In the genomic region with DNA sequence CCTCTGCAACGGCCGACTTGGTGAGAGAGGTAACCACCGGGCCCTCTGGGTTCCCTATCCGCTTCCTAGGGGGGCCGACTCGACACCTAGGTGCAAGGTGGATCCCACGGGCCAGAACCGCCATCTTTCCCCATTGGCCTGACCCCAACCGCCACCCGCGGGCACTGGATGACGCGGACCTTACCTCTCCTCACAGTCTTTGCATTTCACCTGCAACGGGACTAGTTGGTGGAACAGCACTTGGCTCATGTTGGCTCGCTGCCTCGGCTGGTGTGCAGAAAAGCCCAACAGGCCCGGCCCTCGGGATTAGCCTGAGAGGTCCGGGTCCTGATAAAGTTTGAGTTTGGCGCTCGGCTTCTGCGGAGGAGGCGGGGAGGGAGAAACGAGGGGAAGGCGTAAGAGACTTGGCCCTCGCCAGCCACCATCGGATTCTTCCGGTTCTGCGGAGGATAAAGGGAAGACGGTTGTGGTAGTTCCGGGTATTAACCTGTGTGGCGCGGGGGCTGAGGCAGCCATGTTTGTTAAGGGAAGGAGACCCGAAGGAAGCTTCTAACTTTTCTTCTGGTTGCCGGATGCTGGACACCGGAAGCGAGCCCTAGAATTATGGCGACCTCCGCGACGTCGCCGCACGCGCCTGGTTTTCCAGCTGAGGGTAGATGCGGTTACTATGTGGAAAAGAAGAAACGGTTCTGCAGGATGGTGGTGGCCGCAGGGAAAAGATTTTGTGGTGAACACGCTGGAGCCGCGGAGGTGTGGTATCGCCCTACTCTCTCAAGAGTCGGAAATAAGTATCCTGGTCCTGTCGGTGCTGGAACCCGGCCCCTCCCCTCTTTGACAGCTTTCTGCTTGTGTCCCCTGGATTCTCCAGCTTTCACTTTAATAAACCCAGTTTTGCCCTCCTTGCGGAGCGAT, we compare ENCODE assay signal across 8 cellular contexts. TPM values are rescaled to one million over a fixed set of nuclear protein-coding genes. Genes with fewer than 3 reads are reported as not detected.
DNase-seq lines count a peak whose midpoint lies in the region; ATAC-seq and TF ChIP-seq lines count a peak whose summit lies in the region.

A gene with protein sequence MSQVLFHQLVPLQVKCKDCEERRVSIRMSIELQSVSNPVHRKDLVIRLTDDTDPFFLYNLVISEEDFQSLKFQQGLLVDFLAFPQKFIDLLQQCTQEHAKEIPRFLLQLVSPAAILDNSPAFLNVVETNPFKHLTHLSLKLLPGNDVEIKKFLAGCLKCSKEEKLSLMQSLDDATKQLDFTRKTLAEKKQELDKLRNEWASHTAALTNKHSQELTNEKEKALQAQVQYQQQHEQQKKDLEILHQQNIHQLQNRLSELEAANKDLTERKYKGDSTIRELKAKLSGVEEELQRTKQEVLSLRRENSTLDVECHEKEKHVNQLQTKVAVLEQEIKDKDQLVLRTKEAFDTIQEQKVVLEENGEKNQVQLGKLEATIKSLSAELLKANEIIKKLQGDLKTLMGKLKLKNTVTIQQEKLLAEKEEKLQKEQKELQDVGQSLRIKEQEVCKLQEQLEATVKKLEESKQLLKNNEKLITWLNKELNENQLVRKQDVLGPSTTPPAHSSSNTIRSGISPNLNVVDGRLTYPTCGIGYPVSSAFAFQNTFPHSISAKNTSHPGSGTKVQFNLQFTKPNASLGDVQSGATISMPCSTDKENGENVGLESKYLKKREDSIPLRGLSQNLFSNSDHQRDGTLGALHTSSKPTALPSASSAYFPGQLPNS (minus strand): TSS at position 365 of the 912 bp plus-strand sequence. CDS start 116 bp downstream, at position 249.
A gene with protein sequence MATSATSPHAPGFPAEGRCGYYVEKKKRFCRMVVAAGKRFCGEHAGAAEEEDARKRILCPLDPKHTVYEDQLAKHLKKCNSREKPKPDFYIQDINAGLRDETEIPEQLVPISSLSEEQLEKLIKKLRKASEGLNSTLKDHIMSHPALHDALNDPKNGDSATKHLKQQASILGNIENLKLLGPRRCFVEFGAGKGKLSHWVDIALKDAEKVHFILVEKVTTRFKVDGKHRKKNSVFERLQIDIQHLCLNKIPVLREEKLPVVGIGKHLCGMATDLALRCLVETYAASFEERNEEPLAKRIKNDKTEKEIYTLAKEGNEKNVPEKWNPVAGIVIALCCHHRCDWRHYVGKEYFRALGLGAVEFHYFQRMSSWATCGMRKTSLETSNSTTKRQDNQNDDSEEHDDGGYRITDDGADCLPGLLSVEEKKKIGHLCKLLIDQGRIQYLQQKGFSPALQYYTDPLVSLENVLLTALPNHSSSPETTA (plus strand): TSS at position 598 of the 912 bp plus-strand sequence. CDS start 6 bp downstream, at position 604.

- H3K27me3 ChIP-seq in gastroesophageal sphincter (no peaks in the 10 kb centered on the region), neutrophil (no peaks in the 10 kb centered on the region)

- no peak for TF ChIP-seq POLR2A in gastroesophageal sphincter (IDR thresholded peaks at IDR 0.05)

- peaks cover 37% of the 10 kb centered on the region for H3K4me1 Mint-ChIP-seq in activated naive CD4-positive, alpha-beta T cell treated with anti-CD3 and anti-CD28 coated beads for 36 hours (ENCODE audit: low read depth)

- peaks cover 6% of the 10 kb centered on the region for H3K36me3 Mint-ChIP-seq in activated naive CD4-positive, alpha-beta T cell treated with anti-CD3 and anti-CD28 coated beads for 36 hours (ENCODE audit: low read depth)

- ATAC-seq in gastroesophageal sphincter = peak; percentile 99

- WGBS in gastroesophageal sphincter (ENCODE audit: low coverage in 1 of 2), 2 donors = 0 to 1% methylated on average over 20 to 50 of the region's 57 CpGs

- TF ChIP-seq CTCF in HFF-Myc (IDR thresholded peaks at IDR 0.05; ENCODE audit: low read depth, low read length, missing control alignments) (no peak), gastroesophageal sphincter (IDR thresholded peaks at IDR 0.05) (peak in 2 of 4 experiments; percentile 34 to 35), neutrophil (IDR thresholded peaks at IDR 0.05) (peak; percentile 59)

- CTCF ChIA-PET in activated naive CD4-positive, alpha-beta T cell treated with anti-CD3 and anti-CD28 coated beads for 36 hours (lab: Charles Lee) = interaction anchor here (1.0 to 1.7 kb wide), 2 partner anchors 117 to 326 kb away, joined by 3 to 4 read pairs; a partner anchor contains a TSS

- H3K27ac ChIP-seq in gastroesophageal sphincter (peak within 1 kb of the TSS; percentile 40 to 75 (median 72)), neutrophil (peak within 1 kb of the TSS; percentile 79)

- H3K4me3 ChIP-seq in HFF-Myc (replicated peaks; ENCODE audit: low read depth, low read length) (peak within 1 kb of the TSS; percentile 95), gastroesophageal sphincter (peak within 1 kb of the TSS; percentile 68 to 78), neutrophil (ENCODE audit: low read depth in 1 of 2, low read length in 1 of 2) (peak within 1 kb of the TSS; percentile 65 to 90)

- H3K27ac Mint-ChIP-seq in activated naive CD4-positive, alpha-beta T cell treated with anti-CD3 and anti-CD28 coated beads for 36 hours = peak within 1 kb of the TSS; percentile 87

- H3K9me3 ChIP-seq in gastroesophageal sphincter (no peaks in the 10 kb centered on the region), neutrophil (no peaks in the 10 kb centered on the region)

- H3K27me3 Mint-ChIP-seq in activated naive CD4-positive, alpha-beta T cell treated with anti-CD3 and anti-CD28 coated beads for 36 hours (ENCODE audit: low read depth) = no peaks in the 10 kb centered on the region

- DNase-seq in GM03348 (ENCODE audit: low spot score) (peak; percentile 95), HFF-Myc (ENCODE audit: extremely low read depth, low read depth) (peak; percentile 94), NAMALWA (ENCODE audit: low spot score) (peak; percentile 97), SK-N-DZ (ENCODE audit: low spot score) (peak; percentile 97), superior temporal gyrus (ENCODE audit: extremely low spot score) (peak; percentile 99)
- peak; percentile 97 for DNase-seq in activated naive CD4-positive, alpha-beta T cell treated with anti-CD3 and anti-CD28 coated beads for 36 hours

- H3K4me1 ChIP-seq in gastroesophageal sphincter (peaks cover 0 to 47% (median 4%) of the 10 kb centered on the region in 3 donors), neutrophil (ENCODE audit: control insufficient read depth in 1 of 2, insufficient read depth in 1 of 2, low read depth in 1 of 2, low read length in 1 of 2) (peaks cover 16% of the 10 kb centered on the region in 2 experiments)

- intact Hi-C loops in activated naive CD4-positive, alpha-beta T cell treated with anti-CD3 and anti-CD28 coated beads for 36 hours (cut with micrococcal nuclease) = loop anchor here (1.0 to 2.0 kb wide), 10 partner anchors 86 to 764 kb away; a partner anchor contains a TSS

- no peak for TF ChIP-seq EP300 in gastroesophageal sphincter (IDR thresholded peaks at IDR 0.05)

- H3K36me3 ChIP-seq in gastroesophageal sphincter (peaks cover 0 to 10% of the 10 kb centered on the region in 2 donors), neutrophil (peaks cover 10% of the 10 kb centered on the region)

- no peaks in the 10 kb centered on the region for H3K9me3 Mint-ChIP-seq in activated naive CD4-positive, alpha-beta T cell treated with anti-CD3 and anti-CD28 coated beads for 36 hours

- peak within 1 kb of the TSS; percentile 91 for H3K4me3 Mint-ChIP-seq in activated naive CD4-positive, alpha-beta T cell treated with anti-CD3 and anti-CD28 coated beads for 36 hours

RNA-seq across cellular contexts. Expression of the first gene that starts in this region (rescaled TPM):
- polyA plus RNA-seq in SK-N-DZ (2014; cell fraction: cytosol; rRNA removed) = 13.5 and 15.9 TPM in 2 replicates
- 31.8 and 35.4 TPM in 2 replicates for polyA plus RNA-seq in SK-N-DZ (2014; cell fraction: nucleus; rRNA removed)
- total RNA-seq in activated naive CD4-positive, alpha-beta T cell treated with anti-CD3 and anti-CD28 coated beads for 36 hours = 1 to 10 TPM; 8.2 TPM
- total RNA-seq in gastroesophageal sphincter = 1 to 10 TPM; 2.8 to 4.0 (median 3.0) TPM

RNA-seq across cellular contexts. Expression of the second gene that starts in this region (rescaled TPM):
- polyA plus RNA-seq in SK-N-DZ (2014; cell fraction: cytosol; rRNA removed) = 16.5 and 19.9 TPM in 2 replicates
- 89.4 and 99.5 TPM in 2 replicates for polyA plus RNA-seq in SK-N-DZ (2014; cell fraction: nucleus; rRNA removed)
- total RNA-seq in activated naive CD4-positive, alpha-beta T cell treated with anti-CD3 and anti-CD28 coated beads for 36 hours = 10 to 100 TPM; 12.9 to 16.6 TPM
- 10 to 100 TPM in 3 of 4 donors, 1 to 10 TPM in 1; 6.1 to 24.9 (median 19.4) TPM for total RNA-seq in gastroesophageal sphincter

Comparison
In these comparisons a context has a peak if more than half of its experiments do, and no peak if none do; other contexts are left out.
1. Peak in every context shown above with its lines: DNase-seq, ATAC-seq, H3K4me3 ChIP-seq and H3K27ac ChIP-seq.